ENCODE assay signal across 16 cellular contexts in genomic region chr4:8858188-8858924, GRCh38. TPM values are rescaled to one million over a fixed set of nuclear protein-coding genes. Genes with fewer than 3 reads are reported as not detected.
A peak's percentile ranks its signal among the peaks of the same experiment; 100 is the strongest.
DNase-seq lines count a peak whose midpoint lies in the region; ATAC-seq and TF ChIP-seq lines count a peak whose summit lies in the region.
"Had no signal": no experiment of that assay in that cellular context is flagged by ENCODE, and none has a peak within 500 bp of the region (broad histone marks: within the 10 kb centered on the region; RNA-seq: fewer than 3 reads in every experiment).

No MANE protein-coding gene starts in this region.

- H3K27ac ChIP-seq in HUES6 (ENCODE audit: low read depth, low read length) (no peak overlapping the region), PC-3 (ENCODE audit: low read length) (no peak overlapping the region), caudate nucleus (ENCODE audit: low read depth, low read length) (no peak overlapping the region)
- H3K27ac ChIP-seq: foreskin keratinocyte had no signal

- H3K9me3 ChIP-seq in HUES6 (ENCODE audit: control insufficient read depth, insufficient read depth, low read depth, low read length) (no peaks in the 10 kb centered on the region), PC-3 (ENCODE audit: low read length) (no peaks in the 10 kb centered on the region)

- peak; percentile 53 for DNase-seq in Daoy (ENCODE audit: low read depth)
- DNase-seq in progenitor cell of endocrine pancreas (ENCODE audit: low spot score, unreplicated experiment) = no peak
- no peak for DNase-seq in PC-3
- no peak for DNase-seq in stimulated activated CD4-positive, alpha-beta T cell treated with anti-CD3 and anti-CD28 coated beads, Interleukin-4, amount 100 ng/mL, for 24 hours
- DNase-seq in caudate nucleus (lab: John Stamatoyannopoulos, UW) = no peak
- DNase-seq: foreskin keratinocyte; mammary epithelial cell; NCI-H146; NCI-H510A; nephron progenitor cell; stimulated activated CD4-positive, alpha-beta T cell treated with anti-CD3 and anti-CD28 coated beads, Interleukin-1b, Interleukin-23, amount 100 ng/mL, for 48 hours; T1000 had no signal

- H3K27ac Mint-ChIP-seq in progenitor cell of endocrine pancreas = peak overlapping the region; percentile 34
- H3K27ac Mint-ChIP-seq: CD14-positive monocyte, nephron progenitor cell had no signal

- peaks cover 4% of the 10 kb centered on the region for H3K4me1 Mint-ChIP-seq in progenitor cell of endocrine pancreas (ENCODE audit: low read depth)

- H3K4me1 ChIP-seq in HUES6 (ENCODE audit: control insufficient read depth, insufficient read depth, low read length) = peaks cover 50% of the 10 kb centered on the region
- no peaks in the 10 kb centered on the region for H3K4me1 ChIP-seq in PC-3 (ENCODE audit: insufficient read depth, low read length)
- H3K4me1 ChIP-seq: foreskin keratinocyte had no signal

- no peak overlapping the region for H3K4me3 Mint-ChIP-seq in progenitor cell of endocrine pancreas (ENCODE audit: low read depth)
- H3K4me3 Mint-ChIP-seq: nephron progenitor cell had no signal

- CTCF ChIA-PET in PC-3 (lab: Charles Lee) = no interaction called here

- H3K27me3 ChIP-seq in HUES6 (ENCODE audit: control insufficient read depth, insufficient read depth, low read length) (peaks cover 96% of the 10 kb centered on the region), PC-3 (ENCODE audit: low read length) (peaks cover 93% of the 10 kb centered on the region)

- POLR2A ChIA-PET in PC-3 (lab: Charles Lee; ENCODE audit: unreplicated experiment) = no interaction called here

- peaks cover 78% of the 10 kb centered on the region for H3K27me3 Mint-ChIP-seq in progenitor cell of endocrine pancreas

- intact Hi-C loops in PC-3 (cut with micrococcal nuclease) = no loop called here

- H4K20me1 ChIP-seq in PC-3 (ENCODE audit: low read length) = no peaks in the 10 kb centered on the region

- TF ChIP-seq CTCF in progenitor cell of endocrine pancreas (IDR thresholded peaks at IDR 0.05; ENCODE audit: unreplicated experiment) (no peak), PC-3 (conservative IDR thresholded peaks at IDR 0.05; ENCODE audit: low read depth, low read length) (no peak)

- no peak overlapping the region for H3K4me2 ChIP-seq in PC-3 (ENCODE audit: low read length)

- H3K4me3 ChIP-seq in HUES6 (ENCODE audit: low read depth, low read length) (peak overlapping the region; percentile 57), iPS-11a (ENCODE audit: low read depth, low read length) (peak overlapping the region; percentile 17), PC-3 (ENCODE audit: low read length) (no peak overlapping the region)

- no peaks in the 10 kb centered on the region for H3K9me2 ChIP-seq in PC-3 (replicated peaks; ENCODE audit: low read length)

- H3K9ac ChIP-seq in HUES6 (ENCODE audit: low read length) (peak overlapping the region; percentile 15), PC-3 (ENCODE audit: low read length) (no peak overlapping the region)

- H3K36me3 ChIP-seq in HUES6 (ENCODE audit: control insufficient read depth, insufficient read depth, low read length) = no peaks in the 10 kb centered on the region
- no peaks in the 10 kb centered on the region for H3K36me3 ChIP-seq in PC-3 (ENCODE audit: low read depth, low read length)

- H3F3A ChIP-seq in PC-3 (ENCODE audit: low read length, unreplicated experiment) = no peaks in the 10 kb centered on the region

- H3K9me3 Mint-ChIP-seq in progenitor cell of endocrine pancreas (ENCODE audit: low read depth) = no peaks in the 10 kb centered on the region

- no peak for ATAC-seq in PC-3
- ATAC-seq: foreskin keratinocyte had no signal

- H3K79me2 ChIP-seq in PC-3 (ENCODE audit: low read length) = no peaks in the 10 kb centered on the region

- BruUV-seq in PC-3 (replicated peaks; lab: Mats Ljungman, UMichigan) = no TSS peak

- H2AFZ ChIP-seq in PC-3 (ENCODE audit: low read length) = no peak overlapping the region

- no peaks in the 10 kb centered on the region for H3K36me3 Mint-ChIP-seq in progenitor cell of endocrine pancreas (ENCODE audit: insufficient read depth)
- H3K36me3 Mint-ChIP-seq: CD14-positive monocyte had no signal

RNA-seq across cellular contexts. Expression of gene HMX1, which starts 13.3 kb away (rescaled TPM):
- 2.7 and 5.0 TPM in 2 replicates for total RNA-seq in Daoy (2014; rRNA removed; shearing (Covaris generic))
- total RNA-seq in progenitor cell of endocrine pancreas (0.65 and 0.87 TPM in 2 replicates), PC-3 (2014; rRNA removed) (not detected in 2 replicates)
- total RNA-seq: chondrocyte, foreskin keratinocyte, mammary epithelial cell had no signal
